In the genomic region with DNA sequence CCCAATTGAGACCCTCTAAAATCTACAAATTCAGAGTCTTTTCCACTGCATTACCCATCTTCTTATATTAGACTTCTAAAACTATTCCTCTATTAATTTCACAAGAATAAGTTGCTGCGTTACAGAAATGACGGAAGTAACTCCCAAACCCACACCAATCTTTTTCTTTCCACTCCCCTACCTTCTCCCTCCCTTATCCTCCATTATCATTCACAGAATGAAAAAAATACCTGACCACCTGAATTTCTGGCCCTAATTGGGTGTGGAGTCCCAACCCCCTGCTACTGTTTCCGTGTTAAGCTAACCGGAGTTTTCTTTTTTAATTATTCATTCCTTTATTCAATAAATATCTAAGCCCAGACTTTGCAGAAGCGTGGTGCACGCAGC, we compare ENCODE assay signal across 8 cellular contexts. TPM values are rescaled to one million over a fixed set of nuclear protein-coding genes. Genes with fewer than 3 reads are reported as not detected.
DNase-seq lines count a peak whose midpoint lies in the region; ATAC-seq and TF ChIP-seq lines count a peak whose summit lies in the region.

No MANE protein-coding gene starts in this region.

- H3K27ac ChIP-seq in neutrophil, result peak overlapping the region; percentile 94

- H3K4me3 ChIP-seq in GM12864 (ENCODE audit: low read depth, low read length), result peak overlapping the region; percentile 92
- peak overlapping the region; percentile 71 for H3K4me3 ChIP-seq in epithelial cell of proximal tubule (ENCODE audit: low read depth, low read length)
- peak overlapping the region; percentile 88 to 95 for H3K4me3 ChIP-seq in neutrophil (ENCODE audit: low read depth in 1 of 2, low read length in 1 of 2)

- TF ChIP-seq CTCF in GM12864 (IDR thresholded peaks at IDR 0.05; ENCODE audit: low read depth, low read length, missing control alignments), result no peak
- no peak for TF ChIP-seq CTCF in epithelial cell of proximal tubule (conservative IDR thresholded peaks at IDR 0.05; ENCODE audit: low read depth, low read length)
- TF ChIP-seq CTCF in neutrophil (IDR thresholded peaks at IDR 0.05), result no peak

- ATAC-seq in HG02571 (IDR thresholded peaks at IDR 0.05; ENCODE audit: unreplicated experiment), result peak; percentile 9

- DNase-seq in GM12864 (ENCODE audit: low read depth) (no peak), RPMI8226 (peak; percentile 15), epithelial cell of proximal tubule (ENCODE audit: low read depth) (no peak), putamen (ENCODE audit: low spot score) (no peak), NK-92 (lab: John Stamatoyannopoulos, UW; ENCODE audit: unreplicated experiment) (no peak), NCI-H774 (lab: John Stamatoyannopoulos, UW) (no peak)

- H3K36me3 ChIP-seq in neutrophil, result peaks cover 5% of the 10 kb centered on the region

- no peaks in the 10 kb centered on the region for H3K27me3 ChIP-seq in neutrophil

- H3K4me1 ChIP-seq in neutrophil (ENCODE audit: control insufficient read depth in 1 of 2, insufficient read depth in 1 of 2, low read depth in 1 of 2, low read length in 1 of 2), result peaks cover 18 to 20% of the 10 kb centered on the region in 2 experiments

- H3K9me3 ChIP-seq in neutrophil, result no peaks in the 10 kb centered on the region

RNA-seq across cellular contexts. Expression of a gene that starts 0.6 kb away (rescaled TPM):
- total RNA-seq in epithelial cell of proximal tubule, result 41.3 and 45.4 TPM in 2 replicates
